Comparison of ENCODE assay signal across 10 cellular contexts in the genomic region with DNA sequence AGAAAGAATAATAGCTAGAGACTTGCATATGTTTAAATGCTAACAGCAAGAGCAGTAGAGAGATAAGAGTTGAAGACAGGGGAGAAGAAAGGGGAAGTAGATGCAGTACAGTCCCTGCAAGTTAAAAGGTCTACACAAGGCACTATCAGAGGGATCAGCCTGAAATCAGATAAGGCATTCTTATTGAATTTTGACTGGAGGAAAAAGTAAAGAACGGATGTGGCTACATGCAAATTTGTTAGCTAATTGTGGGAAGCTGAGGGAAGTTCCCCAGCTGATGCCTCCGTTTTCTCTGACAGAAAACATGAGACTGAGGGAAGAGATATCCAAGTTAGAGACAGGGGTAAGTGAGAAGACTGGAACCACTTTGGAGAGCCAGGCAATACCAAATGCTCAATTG. TPM values are rescaled to one million over a fixed set of nuclear protein-coding genes. Genes with fewer than 3 reads are reported as not detected.
DNase-seq lines count a peak whose midpoint lies in the region; ATAC-seq, FAIRE-seq and TF ChIP-seq lines count a peak whose summit lies in the region.
"Had no signal": no experiment of that assay in that cellular context is flagged by ENCODE, and none has a peak within 500 bp of the region (broad histone marks: within the 10 kb centered on the region; RNA-seq: fewer than 3 reads in every experiment).

No MANE protein-coding gene starts in this region.

- no peaks in the 10 kb centered on the region for H3K36me3 Mint-ChIP-seq in T-helper 2 cell treated with Interferon-gamma antibody and Interleukin-4, amounts not matched to agents 5 μg/mL and 100 μg/mL, for 36 hours (ENCODE audit: low read depth)

- no peaks in the 10 kb centered on the region for H3K36me3 ChIP-seq in A673 (ENCODE audit: insufficient read depth, low read length, poor library complexity, severe bottlenecking)
- no peaks in the 10 kb centered on the region for H3K36me3 ChIP-seq in tibial artery

- H3K9me3 ChIP-seq in A673 (ENCODE audit: low read depth, low read length, poor library complexity, severe bottlenecking) (no peaks in the 10 kb centered on the region), tibial artery (no peaks in the 10 kb centered on the region)

- POLR2A ChIA-PET in A673 (lab: Charles Lee; ENCODE audit: low non-redundant PET): no interaction called here

- peak; percentile 21 for DNase-seq in A673 (ENCODE audit: low spot score)
- peak; percentile 67 for DNase-seq in T-helper 2 cell treated with Interferon-gamma antibody and Interleukin-4, amounts not matched to agents 5 μg/mL and 100 μg/mL, for 36 hours (ENCODE audit: low spot score)
- no peak for DNase-seq in KG1 (lab: John Stamatoyannopoulos, UW)
- DNase-seq in frontal cortex (ENCODE audit: low spot score in 2 of 2): no peak
- DNase-seq in putamen (ENCODE audit: low spot score): no peak
- no peak for DNase-seq in tibial artery

- H3K27ac Mint-ChIP-seq in T-helper 2 cell treated with Interferon-gamma antibody and Interleukin-4, amounts not matched to agents 5 μg/mL and 100 μg/mL, for 36 hours: no peak overlapping the region

- TF ChIP-seq CTCF in A673 (conservative IDR thresholded peaks at IDR 0.05; ENCODE audit: low read depth, low read length) (no peak), tibial artery (IDR thresholded peaks at IDR 0.05) (no peak)

- no peaks in the 10 kb centered on the region for H3K9me3 Mint-ChIP-seq in T-helper 2 cell treated with Interferon-gamma antibody and Interleukin-4, amounts not matched to agents 5 μg/mL and 100 μg/mL, for 36 hours

- H3K27me3 Mint-ChIP-seq in T-helper 2 cell treated with Interferon-gamma antibody and Interleukin-4, amounts not matched to agents 5 μg/mL and 100 μg/mL, for 36 hours (ENCODE audit: low read depth): peaks cover 37% of the 10 kb centered on the region

- H3K27ac ChIP-seq in A673 (ENCODE audit: low read depth, low read length, poor library complexity, severe bottlenecking) (no peak overlapping the region), tibial artery (no peak overlapping the region)
- H3K27ac ChIP-seq: epithelial cell of prostate had no signal

- H3K4me3 ChIP-seq in A673 (ENCODE audit: low read depth, low read length, poor library complexity, severe bottlenecking) (no peak overlapping the region), tibial artery (no peak overlapping the region)
- H3K4me3 ChIP-seq: skin epidermis had no signal

- H3K4me1 Mint-ChIP-seq in T-helper 2 cell treated with Interferon-gamma antibody and Interleukin-4, amounts not matched to agents 5 μg/mL and 100 μg/mL, for 36 hours (ENCODE audit: low read depth): peaks cover 13% of the 10 kb centered on the region

- intact Hi-C loops in A673 (cut with micrococcal nuclease; ENCODE audit: unreplicated experiment): no loop called here
- intact Hi-C loops in tibial artery (cut with DNase I; ENCODE audit: low total_unique reads): no loop called here

- peak; percentile 81 for ATAC-seq in GM19025 (IDR thresholded peaks at IDR 0.05; ENCODE audit: low read depth, unreplicated experiment)
- peak; percentile 90 for ATAC-seq in HG03095 (IDR thresholded peaks at IDR 0.05; ENCODE audit: unreplicated experiment)

- H3K27me3 ChIP-seq in A673 (replicated peaks; ENCODE audit: insufficient read depth, low read depth, low read length, poor library complexity) (no peaks in the 10 kb centered on the region), tibial artery (no peaks in the 10 kb centered on the region)

- BruUV-seq in A673 (replicated peaks; lab: Mats Ljungman, UMichigan): no TSS peak

- CTCF ChIA-PET in A673 (lab: Charles Lee): no interaction called here

- no peak overlapping the region for H3K4me3 Mint-ChIP-seq in T-helper 2 cell treated with Interferon-gamma antibody and Interleukin-4, amounts not matched to agents 5 μg/mL and 100 μg/mL, for 36 hours

- H3K4me1 ChIP-seq in A673 (ENCODE audit: insufficient read depth, low read length, poor library complexity, severe bottlenecking): no peaks in the 10 kb centered on the region
- no peaks in the 10 kb centered on the region for H3K4me1 ChIP-seq in tibial artery

- FAIRE-seq in frontal cortex (lab: Jason Lieb, UNC): no peak

RNA-seq across cellular contexts. Expression of gene RHOBTB3, which starts 12.9 kb away (rescaled TPM):
- total RNA-seq in A673 (2021): 29.6 and 40.5 TPM in 2 replicates
- 312 TPM for total RNA-seq in frontal cortex

RNA-seq across cellular contexts. Expression of gene SPATA9, which starts 35.4 kb away (rescaled TPM):
- total RNA-seq in A673 (2021): not detected in 2 replicates
- total RNA-seq in frontal cortex: 0.82 TPM

Comparison
In these comparisons a context has a peak if more than half of its experiments do, and no peak if none do; other contexts are left out.
1. DNase-seq: peak in A673 (single experiment) and T-helper 2 cell treated with Interferon-gamma antibody and Interleukin-4, amounts not matched to agents 5 μg/mL and 100 μg/mL, for 36 hours (single experiment); none in KG1 (single experiment), frontal cortex (0 of 2), putamen (single experiment) and tibial artery (0 of 2).